Comparison of ENCODE assay signal across 23 cellular contexts in the genomic region with DNA sequence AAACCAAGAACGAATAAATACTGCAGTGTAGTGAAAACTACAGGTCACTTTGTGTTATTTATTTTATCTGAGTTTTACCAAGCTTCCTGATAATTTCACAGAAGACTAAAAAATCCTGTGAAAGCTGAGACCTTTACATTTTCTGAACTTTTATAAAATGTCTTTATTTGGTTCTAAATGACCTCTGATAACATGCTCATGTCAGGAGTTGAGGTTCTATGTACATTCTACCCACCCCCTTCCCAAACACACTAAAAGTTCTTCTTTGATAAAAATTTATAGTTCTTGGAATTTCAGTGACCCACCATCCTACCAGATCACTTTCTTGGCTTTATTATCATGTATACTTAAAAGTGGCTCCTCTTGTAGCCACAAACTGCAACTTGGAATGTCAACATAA.
DNase-seq lines count a peak whose midpoint lies in the region; ATAC-seq and TF ChIP-seq lines count a peak whose summit lies in the region.
"Had no signal": no experiment of that assay in that cellular context is flagged by ENCODE, and none has a peak within 500 bp of the region (broad histone marks: within the 10 kb centered on the region; RNA-seq: fewer than 3 reads in every experiment).

No MANE protein-coding gene starts in this region.

- H3K4me3 ChIP-seq in SJSA1 (no peak overlapping the region), fibroblast of villous mesenchyme (ENCODE audit: low read depth, low read length) (no peak overlapping the region), smooth muscle cell (no peak overlapping the region), colonic mucosa (no peak overlapping the region)
- H3K4me3 ChIP-seq: BLaER1, GM12878 had no signal

- peaks cover 6% of the 10 kb centered on the region for H3F3A ChIP-seq in smooth muscle cell (ENCODE audit: low read depth)

- no peaks in the 10 kb centered on the region for H3K36me3 ChIP-seq in SJSA1
- no peaks in the 10 kb centered on the region for H3K36me3 ChIP-seq in smooth muscle cell (ENCODE audit: low read depth)
- no peaks in the 10 kb centered on the region for H3K36me3 ChIP-seq in colonic mucosa
- H3K36me3 ChIP-seq: BE2C, BLaER1 had no signal

- ATAC-seq in HG03095 (IDR thresholded peaks at IDR 0.05; ENCODE audit: unreplicated experiment) (no peak), HG03196 (IDR thresholded peaks at IDR 0.05; ENCODE audit: unreplicated experiment) (no peak)
- ATAC-seq: GM12878 had no signal

- WGBS in smooth muscle cell (ENCODE audit: low lambda C conversion rate) = 61% methylated on average over 1 of the region's 1 CpG

- no peaks in the 10 kb centered on the region for H4K20me1 ChIP-seq in smooth muscle cell (ENCODE audit: low read depth)
- H4K20me1 ChIP-seq: BLaER1 had no signal

- H3K27ac ChIP-seq in SJSA1 = peak overlapping the region; percentile 60
- H3K27ac ChIP-seq in smooth muscle cell (ENCODE audit: low read depth) = peak overlapping the region; percentile 68
- H3K27ac ChIP-seq in colonic mucosa = no peak overlapping the region
- H3K27ac ChIP-seq: BLaER1 had no signal

- DNase-seq in SJSA1 (ENCODE audit: low read depth in 1 of 2, low spot score in 2 of 2) (peak in 1 of 2 experiments; percentile 67), fibroblast of villous mesenchyme (ENCODE audit: low read depth) (peak; percentile 68), smooth muscle cell (lab: John Stamatoyannopoulos, UW; ENCODE audit: unreplicated experiment) (no peak), colonic mucosa (no peak)
- DNase-seq: 8988T; ACHN; BE2C; C1 segment of cervical spinal cord; CD4-positive, alpha-beta memory T cell; CD4-positive, CD25-positive, alpha-beta regulatory T cell; CD8-positive, alpha-beta memory T cell; COR-L47; DMS 273 treated with DMSO at 0.1 percent for 48 hours; DMS153; DMS53; DMS79; DND-41; EL; GDM1 had no signal

- H3K9ac ChIP-seq in smooth muscle cell (ENCODE audit: low read depth) (no peak overlapping the region), colonic mucosa (ENCODE audit: low read depth in 2 of 2, low read length in 2 of 2) (no peak overlapping the region)
- H3K9ac ChIP-seq: BLaER1 had no signal

- no peaks in the 10 kb centered on the region for H3K27me3 ChIP-seq in SJSA1 (replicated peaks)
- H3K27me3 ChIP-seq in smooth muscle cell (ENCODE audit: low read depth) = no peaks in the 10 kb centered on the region
- no peaks in the 10 kb centered on the region for H3K27me3 ChIP-seq in colonic mucosa
- H3K27me3 ChIP-seq: BE2C, BLaER1 had no signal

- TF ChIP-seq CTCF in fibroblast of villous mesenchyme (IDR thresholded peaks at IDR 0.05; ENCODE audit: insufficient read depth, low read depth, low read length) (no peak), smooth muscle cell (IDR thresholded peaks at IDR 0.05; ENCODE audit: borderline replicate concordance, insufficient read depth, poor library complexity, severe bottlenecking) (no peak), colonic mucosa (IDR thresholded peaks at IDR 0.05) (no peak)

- H3K79me2 ChIP-seq in smooth muscle cell (ENCODE audit: low read depth) = no peaks in the 10 kb centered on the region

- intact Hi-C loops in colonic mucosa (cut with DNase I) = no loop called here

- H3K4me1 ChIP-seq in SJSA1 (replicated peaks) (peaks cover 52% of the 10 kb centered on the region), smooth muscle cell (ENCODE audit: low read depth) (peaks cover 11% of the 10 kb centered on the region), colonic mucosa (no peaks in the 10 kb centered on the region)
- H3K4me1 ChIP-seq: BE2C, BLaER1 had no signal

- H3K9me3 ChIP-seq in SJSA1 (replicated peaks) (no peaks in the 10 kb centered on the region), smooth muscle cell (replicated peaks; ENCODE audit: low read depth) (no peaks in the 10 kb centered on the region), colonic mucosa (no peaks in the 10 kb centered on the region)
- H3K9me3 ChIP-seq: BE2C, BLaER1 had no signal

- peak overlapping the region; percentile 30 for H3K4me2 ChIP-seq in smooth muscle cell
- H3K4me2 ChIP-seq: BLaER1 had no signal

- H2AFZ ChIP-seq in smooth muscle cell (ENCODE audit: low read depth) = peak overlapping the region; percentile 2
